Comparison of ENCODE assay signal across 1 cellular context in genomic region chr2:66569321-66569851, GRCh38.
A peak's percentile ranks its signal among the peaks of the same experiment; 100 is the strongest.
TF ChIP-seq lines count a peak whose summit lies in the region.

No MANE protein-coding gene starts in this region.

TF ChIP-seq in K562, 482 proteins besides CTCF, POLR2A, EP300 and RAD21 (continued from another document and continues in another):
- TF ChIP-seq ELK3 (CRISPR knock-in tag; IDR thresholded peaks at IDR 0.05): no peak
- no peak for TF ChIP-seq KLF16 (IDR thresholded peaks at IDR 0.05)
- no peak for TF ChIP-seq CEBPZ (IDR thresholded peaks at IDR 0.05; ENCODE audit: borderline replicate concordance, low read depth, low read length)
- no peak for TF ChIP-seq SMARCA5 (IDR thresholded peaks at IDR 0.05)
- TF ChIP-seq ZNF253 (CRISPR knock-in tag; conservative IDR thresholded peaks at IDR 0.05): no peak
- TF ChIP-seq E2F6 (IDR thresholded peaks at IDR 0.05; ENCODE audit: borderline replicate concordance in 1 of 2, extremely low read depth in 1 of 2, insufficient read depth in 1 of 2, insufficient read length in 1 of 2, low read depth in 1 of 2, low read length in 1 of 2, poor library complexity in 1 of 2, severe bottlenecking in 1 of 2): no peak
- no peak for TF ChIP-seq ZNF184 (CRISPR knock-in tag; IDR thresholded peaks at IDR 0.05)
- no peak for TF ChIP-seq THRB (CRISPR knock-in tag; conservative IDR thresholded peaks at IDR 0.05)
- TF ChIP-seq BRD4 (IDR thresholded peaks at IDR 0.05): no peak
- no peak for TF ChIP-seq PHF8 (IDR thresholded peaks at IDR 0.05; ENCODE audit: borderline replicate concordance, low read length)
- TF ChIP-seq NR4A1 (CRISPR knock-in tag; IDR thresholded peaks at IDR 0.05): no peak
- no peak for TF ChIP-seq NR4A1 (tag; IDR thresholded peaks at IDR 0.05)
- no peak for TF ChIP-seq NR3C1 (CRISPR knock-in tag; IDR thresholded peaks at IDR 0.05)
- TF ChIP-seq CTCFL (IDR thresholded peaks at IDR 0.05; ENCODE audit: borderline replicate concordance, insufficient read depth, low read depth, low read length, poor library complexity, severe bottlenecking): no peak
- TF ChIP-seq SMC3 (conservative IDR thresholded peaks at IDR 0.05; ENCODE audit: insufficient read depth, low read depth, low read length): no peak
- no peak for TF ChIP-seq CBFA2T2 (conservative IDR thresholded peaks at IDR 0.05)
- no peak for TF ChIP-seq CBX2 (IDR thresholded peaks at IDR 0.05; ENCODE audit: insufficient read depth, low read length, poor library complexity, severe bottlenecking)
- no peak for TF ChIP-seq EHMT2 (IDR thresholded peaks at IDR 0.05)
- TF ChIP-seq SRSF3 (IDR thresholded peaks at IDR 0.05; ENCODE audit: insufficient read depth, low read length): no peak
- TF ChIP-seq PKNOX1 (IDR thresholded peaks at IDR 0.05): peak; percentile 82
- no peak for TF ChIP-seq L3MBTL2 (IDR thresholded peaks at IDR 0.05)
- no peak for TF ChIP-seq HBP1 (CRISPR knock-in tag; IDR thresholded peaks at IDR 0.05)
- no peak for TF ChIP-seq ZNF384 (IDR thresholded peaks at IDR 0.05; ENCODE audit: low read depth, low read length)
- no peak for TF ChIP-seq HDGF (IDR thresholded peaks at IDR 0.05)
- no peak for TF ChIP-seq SRF (CRISPR knock-in tag; IDR thresholded peaks at IDR 0.05)
- TF ChIP-seq RERE (CRISPR knock-in tag; IDR thresholded peaks at IDR 0.05; ENCODE audit: borderline replicate concordance): no peak
- no peak for TF ChIP-seq MEF2A (IDR thresholded peaks at IDR 0.05; ENCODE audit: control insufficient read depth, low read depth, low read length)
- TF ChIP-seq FOXJ2 (tag; IDR thresholded peaks at IDR 0.05): peak; percentile 95
- TF ChIP-seq ZFX (CRISPR knock-in tag; IDR thresholded peaks at IDR 0.05): no peak
- TF ChIP-seq COPS2 (conservative IDR thresholded peaks at IDR 0.05): no peak
- no peak for TF ChIP-seq CTBP1 (IDR thresholded peaks at IDR 0.05; ENCODE audit: borderline replicate concordance)
